Comparison of ENCODE assay signal across 13 cellular contexts in genomic region chr1:246961939-246962373, GRCh38. TPM values are rescaled to one million over a fixed set of nuclear protein-coding genes. Genes with fewer than 3 reads are reported as not detected.
DNase-seq lines count a peak whose midpoint lies in the region; ATAC-seq and TF ChIP-seq lines count a peak whose summit lies in the region.
"Had no signal": no experiment of that assay in that cellular context is flagged by ENCODE, and none has a peak within 500 bp of the region (broad histone marks: within the 10 kb centered on the region; RNA-seq: fewer than 3 reads in every experiment).

No MANE protein-coding gene starts in this region.

- no peak for TF ChIP-seq POLR2A in IMR-90 (IDR thresholded peaks at IDR 0.05; ENCODE audit: low read depth, low read length)

- H2AK5ac ChIP-seq in IMR-90 (ENCODE audit: low read depth, low read length), result no peak overlapping the region

- intact Hi-C loops in IMR-90 (cut with micrococcal nuclease) (no loop called here), natural killer cell (cut with micrococcal nuclease) (no loop called here), PC-3 (cut with micrococcal nuclease) (no loop called here)

- H3K4me3 Mint-ChIP-seq in natural killer cell, result no peak overlapping the region
- H3K4me3 Mint-ChIP-seq: activated T-helper 1 cell treated with anti-CD3 and anti-CD28 coated beads, Interleukin-12 subunit alpha, Interleukin-12 subunit beta, Interleukin-2, Interleukin-4 antibody, amounts not matched to agents 30 ng/mL and 10 ng/mL and 1 ng/mL, durations not matched to agents 14 hours and 24 hours and 36 hours had no signal

- H2BK20ac ChIP-seq in IMR-90 (ENCODE audit: low read depth, low read length), result no peak overlapping the region

- H2BK15ac ChIP-seq in IMR-90 (ENCODE audit: low read depth, low read length), result no peak overlapping the region

- H4K8ac ChIP-seq in IMR-90 (ENCODE audit: low read depth in 2 of 2, low read length in 2 of 2), result no peak overlapping the region

- no peak overlapping the region for H3K56ac ChIP-seq in IMR-90 (ENCODE audit: extremely low read depth, insufficient read depth, low read length)

- H4K20me1 ChIP-seq in IMR-90 (ENCODE audit: insufficient read depth, low read length) (no peaks in the 10 kb centered on the region), Karpas-422 (ENCODE audit: insufficient read depth, low read depth, low read length) (no peaks in the 10 kb centered on the region), PC-3 (ENCODE audit: low read length) (no peaks in the 10 kb centered on the region)

- H3K36me3 Mint-ChIP-seq in natural killer cell, result no peaks in the 10 kb centered on the region

- H3K23ac ChIP-seq in IMR-90 (ENCODE audit: low read depth, low read length), result no peak overlapping the region

- no peak overlapping the region for H4K91ac ChIP-seq in IMR-90 (ENCODE audit: insufficient read depth, low read depth, low read length)

- WGBS in IMR-90 (ENCODE audit: extremely low coverage in 2 of 2, insufficient read length in 1 of 2), 2 experiments, result 67% methylated on average over 1 of the region's 6 CpGs; no CpG with 5 or more reads in 1 of the 2 experiments

- peaks cover 0 to 2% of the 10 kb centered on the region in 2 donors for H3K9me3 Mint-ChIP-seq in natural killer cell

- H3K4me1 Mint-ChIP-seq in natural killer cell, result peaks cover 5 to 7% of the 10 kb centered on the region in 2 donors

- dilution Hi-C loops in IMR-90 (cut with HindIII; ENCODE audit: low sequenced_read_pairs, unreplicated experiment), result no loop called here

- no peaks in the 10 kb centered on the region for H3K9me1 ChIP-seq in IMR-90 (ENCODE audit: insufficient read depth, low read length)

- H3K14ac ChIP-seq in IMR-90 (replicated peaks; ENCODE audit: low read depth, low read length), result no peak overlapping the region

- no peaks in the 10 kb centered on the region for H3K27me3 Mint-ChIP-seq in natural killer cell (ENCODE audit: low read depth in 2 of 2)

- H3K4ac ChIP-seq in IMR-90 (ENCODE audit: low read depth, low read length), result no peak overlapping the region

- TF ChIP-seq CTCF in IMR-90 (conservative IDR thresholded peaks at IDR 0.05; ENCODE audit: low read depth, low read length) (no peak), choroid plexus epithelial cell (conservative IDR thresholded peaks at IDR 0.05; ENCODE audit: low read depth, low read length) (no peak), natural killer cell (IDR thresholded peaks at IDR 0.05) (no peak), PC-3 (conservative IDR thresholded peaks at IDR 0.05; ENCODE audit: low read depth, low read length) (no peak)

- H3K9me3 ChIP-seq in IMR-90 (ENCODE audit: control insufficient read depth, insufficient read depth, low read length) (peaks cover 3% of the 10 kb centered on the region; the same call in 1 of the 2 replicates), Karpas-422 (ENCODE audit: low read length) (no peaks in the 10 kb centered on the region), PC-3 (ENCODE audit: low read length) (no peaks in the 10 kb centered on the region)
- H3K9me3 ChIP-seq: colonic mucosa had no signal

- H3K18ac ChIP-seq in IMR-90 (ENCODE audit: low read depth, low read length), result no peak overlapping the region

- H3K27me3 ChIP-seq in IMR-90 (ENCODE audit: control insufficient read depth, insufficient read depth, low read length), result no peaks in the 10 kb centered on the region
- H3K27me3 ChIP-seq in Karpas-422 (ENCODE audit: low read length), result no peaks in the 10 kb centered on the region
- H3K27me3 ChIP-seq in PC-3 (ENCODE audit: low read length), result no peaks in the 10 kb centered on the region
- H3K27me3 ChIP-seq: colonic mucosa had no signal

- H2AK9ac ChIP-seq in IMR-90 (replicated peaks; ENCODE audit: low read depth, low read length, poor library complexity), result peak overlapping the region; percentile 40

- no peak overlapping the region for H2BK120ac ChIP-seq in IMR-90 (ENCODE audit: low read depth, low read length)

- H3F3A ChIP-seq in PC-3 (ENCODE audit: low read length, unreplicated experiment), result no peaks in the 10 kb centered on the region

- no TSS peak for BruUV-seq in IMR-90 (replicated peaks; lab: Mats Ljungman, UMichigan)
- no TSS peak for BruUV-seq in PC-3 (replicated peaks; lab: Mats Ljungman, UMichigan)

- H2AFZ ChIP-seq in IMR-90 (replicated peaks; ENCODE audit: low read length, poor library complexity) (no peak overlapping the region), Karpas-422 (ENCODE audit: low read length) (no peak overlapping the region), PC-3 (ENCODE audit: low read length) (no peak overlapping the region)
- H2AFZ ChIP-seq: parathyroid adenoma had no signal

- CTCF ChIA-PET in IMR-90 (lab: Yijun Ruan, JAX), result interaction anchor here (0.6 kb wide), 1 partner anchor 10 kb away, joined by 4 read pairs; no protein-coding TSS in a partner anchor
- CTCF ChIA-PET in PC-3 (lab: Charles Lee), result no interaction called here

- H3K9ac ChIP-seq in IMR-90 (ENCODE audit: low read depth, low read length) (no peak overlapping the region), Karpas-422 (ENCODE audit: low read length) (no peak overlapping the region), PC-3 (ENCODE audit: low read length) (no peak overlapping the region)
- H3K9ac ChIP-seq: parathyroid adenoma had no signal

- H3K27ac Mint-ChIP-seq in natural killer cell, result peak overlapping the region in 1 of 2 donors; percentile 17
- H3K27ac Mint-ChIP-seq: activated T-helper 1 cell treated with anti-CD3 and anti-CD28 coated beads, Interleukin-12 subunit alpha, Interleukin-12 subunit beta, Interleukin-2, Interleukin-4 antibody, amounts not matched to agents 30 ng/mL and 10 ng/mL and 1 ng/mL, durations not matched to agents 14 hours and 24 hours and 36 hours had no signal

- H3K79me2 ChIP-seq in Karpas-422 (ENCODE audit: low read length), result no peaks in the 10 kb centered on the region
- H3K79me2 ChIP-seq in PC-3 (ENCODE audit: low read length), result no peaks in the 10 kb centered on the region
- H3K79me2 ChIP-seq: parathyroid adenoma had no signal

- H3K27ac ChIP-seq in IMR-90 (ENCODE audit: insufficient read depth, low read length), result no peak overlapping the region
- no peak overlapping the region for H3K27ac ChIP-seq in Karpas-422 (ENCODE audit: low read length)
- no peak overlapping the region for H3K27ac ChIP-seq in PC-3 (ENCODE audit: low read length)
- H3K27ac ChIP-seq: colonic mucosa, parathyroid adenoma had no signal

- no peak for TF ChIP-seq RAD21 in IMR-90 (IDR thresholded peaks at IDR 0.05; ENCODE audit: low read length)

- H3K4me3 ChIP-seq in IMR-90 (ENCODE audit: insufficient read depth, low read depth, low read length) (no peak overlapping the region), choroid plexus epithelial cell (ENCODE audit: low read depth, low read length) (no peak overlapping the region), Karpas-422 (ENCODE audit: low read length) (no peak overlapping the region), PC-3 (ENCODE audit: low read length) (no peak overlapping the region)
- H3K4me3 ChIP-seq: colonic mucosa had no signal

- H3K4me1 ChIP-seq in IMR-90 (ENCODE audit: control insufficient read depth, insufficient read depth, low read length) (no peaks in the 10 kb centered on the region), Karpas-422 (ENCODE audit: low read length) (peaks cover 16% of the 10 kb centered on the region), PC-3 (ENCODE audit: insufficient read depth, low read length) (no peaks in the 10 kb centered on the region)
- H3K4me1 ChIP-seq: colonic mucosa, parathyroid adenoma had no signal

- H4K5ac ChIP-seq in IMR-90 (ENCODE audit: low read depth, low read length), result no peak overlapping the region

- H3K9me2 ChIP-seq in Karpas-422 (replicated peaks; ENCODE audit: insufficient read depth, low read length) (no peaks in the 10 kb centered on the region), PC-3 (replicated peaks; ENCODE audit: low read length) (no peaks in the 10 kb centered on the region)

- DNase-seq in EH (ENCODE audit: low read depth) (peak; percentile 9), IMR-90 (no peak), choroid plexus epithelial cell (ENCODE audit: low read depth) (peak; percentile 75), natural killer cell (no peak), Karpas-422 (no peak), PC-3 (no peak), GM03348 (ENCODE audit: low spot score) (no peak)
- DNase-seq in activated naive CD4-positive, alpha-beta T cell treated with Interleukin-2 at 50 U/mL for 16 hours, result no peak
- DNase-seq: colonic mucosa, NCI-H774, T-helper 9 cell had no signal

- H3K79me1 ChIP-seq in IMR-90 (ENCODE audit: low read depth in 1 of 2, low read length in 2 of 2), result no peaks in the 10 kb centered on the region

- no peaks in the 10 kb centered on the region for H3K36me3 ChIP-seq in IMR-90 (ENCODE audit: control insufficient read depth, insufficient read depth, low read length)
- H3K36me3 ChIP-seq in Karpas-422 (ENCODE audit: insufficient read depth, low read length), result no peaks in the 10 kb centered on the region
- peaks cover 24% of the 10 kb centered on the region for H3K36me3 ChIP-seq in PC-3 (ENCODE audit: low read depth, low read length)
- H3K36me3 ChIP-seq: colonic mucosa had no signal

- no peak overlapping the region for H3K4me2 ChIP-seq in IMR-90 (ENCODE audit: low read depth, low read length)
- H3K4me2 ChIP-seq in Karpas-422 (ENCODE audit: low read depth, low read length, poor library complexity, severe bottlenecking), result no peak overlapping the region
- no peak overlapping the region for H3K4me2 ChIP-seq in PC-3 (ENCODE audit: low read length)

- H2BK5ac ChIP-seq in IMR-90 (ENCODE audit: low read depth, low read length, poor library complexity, severe bottlenecking), result no peak overlapping the region

- ATAC-seq in IMR-90 (ENCODE audit: low read depth), result no peak
- ATAC-seq in natural killer cell, result peak; percentile 38 to 80 (median 54)
- ATAC-seq in PC-3, result no peak

- in situ Hi-C loops in IMR-90 (cut with MboI; ENCODE audit: low sequenced_read_pairs), result no loop called here

- POLR2A ChIA-PET in IMR-90 (lab: Charles Lee; ENCODE audit: unreplicated experiment), result no interaction called here
- POLR2A ChIA-PET in PC-3 (lab: Charles Lee; ENCODE audit: unreplicated experiment), result no interaction called here

RNA-seq across cellular contexts. Expression of gene AHCTF1, which starts 30.2 kb away (rescaled TPM):
- 29.0 and 40.3 TPM in 2 replicates for total RNA-seq in IMR-90 (2012; rRNA removed)
- 7.4 and 8.9 TPM in 2 replicates for polyA plus RNA-seq in IMR-90 (2012; rRNA removed)
- 0.85 and 1.5 TPM in 2 replicates for polyA plus RNA-seq in IMR-90 (2012; cell fraction: cytosol; rRNA removed)
- polyA plus RNA-seq in IMR-90 (2012; cell fraction: nucleus; rRNA removed; ENCODE audit: low replicate concordance), result 1.9 and 14.9 TPM in 2 replicates
- 10 to 100 TPM; 46.5 to 50.2 (median 47.4) TPM for total RNA-seq in natural killer cell
- total RNA-seq in Karpas-422 (2014; rRNA removed; shearing (Covaris generic); ENCODE audit: low replicate concordance), result 32.6 and 44.2 TPM in 2 replicates
- 38.0 and 52.3 TPM in 2 replicates for total RNA-seq in PC-3 (2014; rRNA removed)

RNA-seq across cellular contexts. Expression of gene ZNF695, which starts 45.9 kb away (rescaled TPM):
- total RNA-seq in IMR-90 (2012; rRNA removed), result 0.54 and 1.1 TPM in 2 replicates
- 0.46 and 0.75 TPM in 2 replicates for polyA plus RNA-seq in IMR-90 (2012; rRNA removed)
- polyA plus RNA-seq in IMR-90 (2012; cell fraction: cytosol; rRNA removed), result 0.37 and 1.1 TPM in 2 replicates
- 0.17 and 0.33 TPM in 2 replicates for polyA plus RNA-seq in IMR-90 (2012; cell fraction: nucleus; rRNA removed; ENCODE audit: low replicate concordance)
- total RNA-seq in natural killer cell, result under 1 TPM in 2 of 3 donors, not detected in 1; 0.10 to 0.57 TPM
- total RNA-seq in Karpas-422 (2014; rRNA removed; shearing (Covaris generic); ENCODE audit: low replicate concordance), result 0.63 and 6.6 TPM in 2 replicates
- 14.7 and 15.8 TPM in 2 replicates for total RNA-seq in PC-3 (2014; rRNA removed)

Comparison
In these comparisons a context has a peak if more than half of its experiments do, and no peak if none do; other contexts are left out.
1. DNase-seq: peak in EH (single experiment) and choroid plexus epithelial cell (single experiment); none in IMR-90 (single experiment), natural killer cell (single experiment), Karpas-422 (single experiment), activated naive CD4-positive, alpha-beta T cell treated with Interleukin-2 at 50 U/mL for 16 hours (single experiment), PC-3 (single experiment) and GM03348 (single experiment).
2. ATAC-seq: peak in natural killer cell (3 of 3); none in IMR-90 (single experiment) and PC-3 (single experiment).